In genomic region chr10:11551104-11551503, GRCh38 we compare ENCODE assay signal across 28 cellular contexts.
DNase-seq lines count a peak whose midpoint lies in the region; FAIRE-seq and TF ChIP-seq lines count a peak whose summit lies in the region.
"Had no signal": no experiment of that assay in that cellular context is flagged by ENCODE, and none has a peak within 500 bp of the region (broad histone marks: within the 10 kb centered on the region; RNA-seq: fewer than 3 reads in every experiment).

No MANE protein-coding gene starts in this region.

- H3K27ac ChIP-seq in OCI-LY7 (ENCODE audit: low read depth, low read length, poor library complexity, severe bottlenecking) (peak overlapping the region; percentile 90), esophagus muscularis mucosa (replicated peaks in 1 of 4) (peak overlapping the region in 3 of 4 donors; percentile 3 to 44 (median 27)), rectal smooth muscle tissue (ENCODE audit: low read depth, low read length) (peak overlapping the region; percentile 56), neural progenitor cell (no peak overlapping the region)
- H3K27ac ChIP-seq: dorsolateral prefrontal cortex, left ventricle myocardium inferior had no signal

- H3K27me3 ChIP-seq in esophagus muscularis mucosa (no peaks in the 10 kb centered on the region), rectal smooth muscle tissue (ENCODE audit: control insufficient read depth, insufficient read depth, low read length) (no peaks in the 10 kb centered on the region), neural progenitor cell (no peaks in the 10 kb centered on the region)
- H3K27me3 ChIP-seq: dorsolateral prefrontal cortex, sigmoid colon had no signal

- TF ChIP-seq EP300 in esophagus muscularis mucosa (IDR thresholded peaks at IDR 0.05) = no peak

- no peak overlapping the region for H2AFZ ChIP-seq in OCI-LY7 (ENCODE audit: low read length)
- no peak overlapping the region for H2AFZ ChIP-seq in neural progenitor cell (replicated peaks)

- 96% methylated on average over 4 of the region's 4 CpGs for WGBS in esophagus muscularis mucosa

- DNase-seq in GM12892 (ENCODE audit: insufficient read length) (no peak), OCI-LY7 (ENCODE audit: low spot score) (no peak), esophagus muscularis mucosa (ENCODE audit: extremely low spot score) (no peak), SIG-M5 (lab: John Stamatoyannopoulos, UW) (no peak), DMS53 treated with DMSO at 0.1 percent for 48 hours (lab: John Stamatoyannopoulos, UW; ENCODE audit: unreplicated experiment) (no peak), neural progenitor cell (ENCODE audit: low spot score) (no peak)
- DNase-seq in activated T-helper 2 cell treated with anti-CD3 and anti-CD28 coated beads, Interferon-gamma antibody, Interleukin-2, Interleukin-4, amounts not matched to agents 10 μg/mL and 5 μg/mL and 100 μg/mL, durations not matched to agents 14 hours and 24 hours and 36 hours (ENCODE audit: low spot score) = no peak
- DNase-seq: activated CD4-positive, alpha-beta T cell treated with anti-CD3 and anti-CD28 coated beads for 4 hours; activated CD8-positive, alpha-beta memory T cell treated with anti-CD3 and anti-CD28 coated beads for 24 hours; activated gamma-delta T cell treated with Interleukin-2 at 50 U/mL for 16 hours; activated naive CD8-positive, alpha-beta T cell treated with anti-CD3 and anti-CD28 coated beads, Interleukin-2, amount 50 U/mL, for 24 hours; activated T-cell treated with anti-CD3 and anti-CD28 coated beads, Interleukin-2, amount 50 U/mL, for 1 hour; CD8-positive, alpha-beta T cell; cerebellar nuclear complex; DMS153; dorsolateral prefrontal cortex; GDM1; immature natural killer cell; left ventricle myocardium inferior; nephron progenitor cell; posterior cingulate gyrus; sigmoid colon; stimulated activated CD8-positive, alpha-beta memory T cell treated with anti-CD3 and anti-CD28 coated beads, Interleukin-4, amount 100 ng/mL, for 48 hours; T-helper 17 cell; trophoblast cell had no signal

- H3K4me1 ChIP-seq in OCI-LY7 (ENCODE audit: insufficient read depth, low read length, poor library complexity, severe bottlenecking) (peaks cover 67% of the 10 kb centered on the region), esophagus muscularis mucosa (peaks cover 10 to 25% (median 21%) of the 10 kb centered on the region in 4 donors), rectal smooth muscle tissue (ENCODE audit: control insufficient read depth, insufficient read depth, low read length) (peaks cover 4% of the 10 kb centered on the region), neural progenitor cell (no peaks in the 10 kb centered on the region)

- no TSS peak for BruUV-seq in OCI-LY7 (replicated peaks; lab: Mats Ljungman, UMichigan)

- H3K9me3 ChIP-seq in OCI-LY7 (ENCODE audit: low read length) = peaks cover 14% of the 10 kb centered on the region
- H3K9me3 ChIP-seq in esophagus muscularis mucosa = no peaks in the 10 kb centered on the region
- peaks cover 5% of the 10 kb centered on the region for H3K9me3 ChIP-seq in neural progenitor cell (ENCODE audit: low read depth)
- H3K9me3 ChIP-seq: HAP-1, sigmoid colon had no signal

- no peaks in the 10 kb centered on the region for H3K9me2 ChIP-seq in OCI-LY7 (ENCODE audit: insufficient read depth, low read length)

- FAIRE-seq in GM12892 (lab: Jason Lieb, UNC) = peak; percentile 91
- FAIRE-seq: frontal cortex had no signal

- intact Hi-C loops in OCI-LY7 (cut with micrococcal nuclease; ENCODE audit: unreplicated experiment) = no loop called here
- intact Hi-C loops in esophagus muscularis mucosa (cut with DNase I) = no loop called here
- intact Hi-C loops in activated T-helper 2 cell treated with anti-CD3 and anti-CD28 coated beads, Interferon-gamma antibody, Interleukin-2, Interleukin-4, amounts not matched to agents 10 μg/mL and 5 μg/mL and 100 μg/mL, durations not matched to agents 14 hours and 24 hours and 36 hours (cut with micrococcal nuclease) = no loop called here

- H3K27me3 Mint-ChIP-seq in activated T-helper 2 cell treated with anti-CD3 and anti-CD28 coated beads, Interferon-gamma antibody, Interleukin-2, Interleukin-4, amounts not matched to agents 10 μg/mL and 5 μg/mL and 100 μg/mL, durations not matched to agents 14 hours and 24 hours and 36 hours (ENCODE audit: low read depth) = peaks cover 7% of the 10 kb centered on the region
- no peaks in the 10 kb centered on the region for H3K27me3 Mint-ChIP-seq in neural progenitor cell (ENCODE audit: insufficient read depth, low read depth)
- H3K27me3 Mint-ChIP-seq: activated naive CD8-positive, alpha-beta T cell treated with anti-CD3 and anti-CD28 coated beads, Interleukin-2, amount 50 U/mL, for 24 hours; T-helper 17 cell had no signal

- POLR2A ChIA-PET in OCI-LY7 (lab: Charles Lee) = interaction anchor here (0.6 to 3.6 kb wide), 7 partner anchors 9 to 130 kb away, joined by 3 to 21 read pairs (median 3); no protein-coding TSS in a partner anchor

- H3K27ac Mint-ChIP-seq in activated T-helper 2 cell treated with anti-CD3 and anti-CD28 coated beads, Interferon-gamma antibody, Interleukin-2, Interleukin-4, amounts not matched to agents 10 μg/mL and 5 μg/mL and 100 μg/mL, durations not matched to agents 14 hours and 24 hours and 36 hours = no peak overlapping the region
- no peak overlapping the region for H3K27ac Mint-ChIP-seq in neural progenitor cell
- H3K27ac Mint-ChIP-seq: CD8-positive, alpha-beta T cell; immature natural killer cell; nephron progenitor cell; T-helper 17 cell had no signal

- H3K4me1 Mint-ChIP-seq in activated T-helper 2 cell treated with anti-CD3 and anti-CD28 coated beads, Interferon-gamma antibody, Interleukin-2, Interleukin-4, amounts not matched to agents 10 μg/mL and 5 μg/mL and 100 μg/mL, durations not matched to agents 14 hours and 24 hours and 36 hours (ENCODE audit: low read depth) = peaks cover 20% of the 10 kb centered on the region
- H3K4me1 Mint-ChIP-seq in neural progenitor cell = peaks cover 11% of the 10 kb centered on the region

- H3K4me3 Mint-ChIP-seq in activated T-helper 2 cell treated with anti-CD3 and anti-CD28 coated beads, Interferon-gamma antibody, Interleukin-2, Interleukin-4, amounts not matched to agents 10 μg/mL and 5 μg/mL and 100 μg/mL, durations not matched to agents 14 hours and 24 hours and 36 hours (ENCODE audit: low read depth) = no peak overlapping the region
- H3K4me3 Mint-ChIP-seq in neural progenitor cell = no peak overlapping the region
- H3K4me3 Mint-ChIP-seq: activated naive CD8-positive, alpha-beta T cell treated with anti-CD3 and anti-CD28 coated beads, Interleukin-2, amount 50 U/mL, for 24 hours; CD8-positive, alpha-beta T cell; immature natural killer cell; nephron progenitor cell; T-helper 17 cell had no signal

- H3K79me2 ChIP-seq in OCI-LY7 (ENCODE audit: insufficient read depth, low read depth, low read length) (peaks cover 98% of the 10 kb centered on the region), neural progenitor cell (ENCODE audit: low read depth) (peaks cover 98% of the 10 kb centered on the region)

- TF ChIP-seq POLR2A in GM12892 (IDR thresholded peaks at IDR 0.05; ENCODE audit: low read depth, low read length) (no peak), esophagus muscularis mucosa (IDR thresholded peaks at IDR 0.05; ENCODE audit: low read depth) (no peak)

- H3K36me3 ChIP-seq in OCI-LY7 (ENCODE audit: insufficient read depth, low read length) (peaks cover 39% of the 10 kb centered on the region), esophagus muscularis mucosa (no peaks in the 10 kb centered on the region), rectal smooth muscle tissue (ENCODE audit: control insufficient read depth, insufficient read depth, low read length) (no peaks in the 10 kb centered on the region), neural progenitor cell (no peaks in the 10 kb centered on the region)
- H3K36me3 ChIP-seq: HAP-1, left ventricle myocardium inferior, sigmoid colon had no signal

- no peaks in the 10 kb centered on the region for H3K36me3 Mint-ChIP-seq in activated T-helper 2 cell treated with anti-CD3 and anti-CD28 coated beads, Interferon-gamma antibody, Interleukin-2, Interleukin-4, amounts not matched to agents 10 μg/mL and 5 μg/mL and 100 μg/mL, durations not matched to agents 14 hours and 24 hours and 36 hours (ENCODE audit: low read depth)
- H3K36me3 Mint-ChIP-seq in neural progenitor cell = peaks cover 31% of the 10 kb centered on the region
- H3K36me3 Mint-ChIP-seq: CD8-positive, alpha-beta T cell; immature natural killer cell had no signal

- H3K9ac ChIP-seq in rectal smooth muscle tissue (ENCODE audit: low read length) = no peak overlapping the region
- no peak overlapping the region for H3K9ac ChIP-seq in neural progenitor cell

- H3K4me2 ChIP-seq in OCI-LY7 (ENCODE audit: low read length) (peak overlapping the region; percentile 82; the same call in 1 of the 2 replicates), neural progenitor cell (no peak overlapping the region)

- peaks cover 7% of the 10 kb centered on the region for H3F3A ChIP-seq in neural progenitor cell (ENCODE audit: low read depth)

- no peaks in the 10 kb centered on the region for H3K9me3 Mint-ChIP-seq in activated T-helper 2 cell treated with anti-CD3 and anti-CD28 coated beads, Interferon-gamma antibody, Interleukin-2, Interleukin-4, amounts not matched to agents 10 μg/mL and 5 μg/mL and 100 μg/mL, durations not matched to agents 14 hours and 24 hours and 36 hours
- H3K9me3 Mint-ChIP-seq in neural progenitor cell = peaks cover 33% of the 10 kb centered on the region
- H3K9me3 Mint-ChIP-seq: activated naive CD8-positive, alpha-beta T cell treated with anti-CD3 and anti-CD28 coated beads, Interleukin-2, amount 50 U/mL, for 24 hours; CD8-positive, alpha-beta T cell; immature natural killer cell had no signal

- TF ChIP-seq CTCF in OCI-LY7 (conservative IDR thresholded peaks at IDR 0.05; ENCODE audit: low read length) (no peak), esophagus muscularis mucosa (IDR thresholded peaks at IDR 0.05) (no peak), neural progenitor cell (IDR thresholded peaks at IDR 0.05) (no peak)

- CTCF ChIA-PET in OCI-LY7 (lab: Charles Lee; ENCODE audit: unreplicated experiment) = no interaction called here

- H4K20me1 ChIP-seq in OCI-LY7 (ENCODE audit: insufficient read depth, low read length) (peaks cover 8% of the 10 kb centered on the region), neural progenitor cell (ENCODE audit: low read depth) (peaks cover 14% of the 10 kb centered on the region)

- H3K4me3 ChIP-seq in OCI-LY7 (ENCODE audit: low read depth, low read length, poor library complexity, severe bottlenecking) = no peak overlapping the region
- H3K4me3 ChIP-seq in esophagus muscularis mucosa = no peak overlapping the region
- H3K4me3 ChIP-seq in rectal smooth muscle tissue (ENCODE audit: low read length) = no peak overlapping the region
- H3K4me3 ChIP-seq in neural progenitor cell = no peak overlapping the region
- H3K4me3 ChIP-seq: dorsolateral prefrontal cortex, HAP-1, left ventricle myocardium inferior, sigmoid colon had no signal
